Comparison of ENCODE assay signal across 1 cellular context in the genomic region with DNA sequence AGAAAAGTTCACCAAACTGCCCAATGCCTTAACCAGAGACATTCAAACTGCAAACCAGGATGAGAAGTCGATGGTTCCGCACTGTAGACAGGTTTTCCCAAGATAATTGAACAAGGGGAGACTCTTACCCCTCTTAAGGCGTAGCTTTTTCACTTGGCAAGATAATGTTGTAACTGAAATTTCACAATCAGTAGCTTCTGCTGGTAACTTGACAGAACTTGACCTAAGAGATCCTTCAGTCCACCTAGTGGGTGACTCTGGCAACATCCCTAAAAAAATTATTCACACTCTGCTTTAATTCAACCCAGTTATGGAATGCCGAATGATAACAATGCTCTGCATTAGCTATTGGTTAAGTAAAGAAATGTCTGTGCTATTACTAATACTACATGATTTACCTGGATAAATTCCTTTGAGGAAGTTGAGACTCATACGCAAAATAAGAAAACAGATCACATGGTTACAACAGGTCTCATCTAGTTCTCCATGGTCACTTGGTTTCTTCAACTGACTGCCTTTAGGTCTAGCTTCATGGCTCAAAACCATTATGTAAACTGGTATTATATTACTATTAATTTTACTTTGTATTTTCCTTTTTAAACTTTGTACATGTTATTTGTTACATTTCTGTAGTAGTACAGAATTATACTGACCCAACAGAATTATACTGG.
A peak's percentile ranks its signal among the peaks of the same experiment; 100 is the strongest.
TF ChIP-seq lines count a peak whose summit lies in the region.

No MANE protein-coding gene starts in this region.

TF ChIP-seq in K562, 482 proteins besides CTCF, POLR2A, EP300 and RAD21 (continued from another document and continues in another):
- TF ChIP-seq STAT5A (IDR thresholded peaks at IDR 0.05; ENCODE audit: borderline replicate concordance, low read length) (0 out of 2 replicates have a peak, but pooled peaks have one; percentile 25), CHCHD3 (CRISPR knock-in tag; IDR thresholded peaks at IDR 0.05) (no peak), RFX7 (CRISPR knock-in tag; IDR thresholded peaks at IDR 0.05) (no peak), DPF2 (IDR thresholded peaks at IDR 0.05) (peak; percentile 55; the same call in 1 of the 2 replicates), ZBED1 (IDR thresholded peaks at IDR 0.05) (no peak), PRPF4 (IDR thresholded peaks at IDR 0.05; ENCODE audit: insufficient read depth, low read depth, low read length, poor library complexity, severe bottlenecking) (no peak), NONO (IDR thresholded peaks at IDR 0.05; ENCODE audit: low read depth in 2 of 2, low read length in 1 of 2) (no peak), TAF9B (IDR thresholded peaks at IDR 0.05; ENCODE audit: partially characterized antibody) (no peak), TARDBP (IDR thresholded peaks at IDR 0.05) (no peak), CC2D1A (IDR thresholded peaks at IDR 0.05) (0 out of 2 replicates have a peak, but pooled peaks have one; percentile 32), BRD9 (IDR thresholded peaks at IDR 0.05; ENCODE audit: low read depth, partially characterized antibody) (peak; percentile 27), SMC3 (conservative IDR thresholded peaks at IDR 0.05; ENCODE audit: insufficient read depth, low read depth, low read length) (peak; percentile 41; the same call in 1 of the 2 replicates), ZNF224 (CRISPR knock-in tag; IDR thresholded peaks at IDR 0.05) (no peak), KAT7 (CRISPR knock-in tag; IDR thresholded peaks at IDR 0.05; ENCODE audit: borderline replicate concordance) (peak; percentile 57; the same call in 1 of the 2 replicates), GTF2A2 (tag; IDR thresholded peaks at IDR 0.05) (no peak), HNRNPUL1 (IDR thresholded peaks at IDR 0.05; ENCODE audit: low read length) (no peak), FOXJ3 (CRISPR knock-in tag; IDR thresholded peaks at IDR 0.05) (no peak), LCOR (CRISPR knock-in tag; IDR thresholded peaks at IDR 0.05) (peak; percentile 43; the same call in 1 of the 2 replicates), FOSL1 (tag; conservative IDR thresholded peaks at IDR 0.05) (0 out of 2 replicates have a peak, but pooled peaks have one; percentile 30), ZNF239 (CRISPR knock-in tag; IDR thresholded peaks at IDR 0.05) (no peak), NFIC (IDR thresholded peaks at IDR 0.05) (no peak), CBX8 (IDR thresholded peaks at IDR 0.05; ENCODE audit: borderline replicate concordance, extremely low read depth, low read depth, low read length, poor library complexity, severe bottlenecking) (no peak), EP400 (IDR thresholded peaks at IDR 0.05) (no peak), PYGO2 (tag; IDR thresholded peaks at IDR 0.05) (no peak), MCM7 (IDR thresholded peaks at IDR 0.05) (no peak), TEAD4 (IDR thresholded peaks at IDR 0.05; ENCODE audit: low read length) (peak; percentile 44; the same call in 1 of the 2 replicates), TEAD4 (CRISPR knock-in tag; IDR thresholded peaks at IDR 0.05; ENCODE audit: borderline replicate concordance) (no peak), TFAM (CRISPR knock-in tag; conservative IDR thresholded peaks at IDR 0.05) (no peak), ZNF174 (CRISPR knock-in tag; IDR thresholded peaks at IDR 0.05) (no peak), ZZZ3 (IDR thresholded peaks at IDR 0.05) (no peak), NBN (IDR thresholded peaks at IDR 0.05; ENCODE audit: low read depth) (0 out of 2 replicates have a peak, but pooled peaks have one; percentile 50), CBX1 (IDR thresholded peaks at IDR 0.05; ENCODE audit: low read depth) (no peak), NRF1 (conservative IDR thresholded peaks at IDR 0.05 in 1 of 2, IDR thresholded peaks at IDR 0.05 in 1 of 2) (no peak), ZNF431 (CRISPR knock-in tag; IDR thresholded peaks at IDR 0.05) (no peak), SMAD1 (IDR thresholded peaks at IDR 0.05; ENCODE audit: low read depth, low read length, partially characterized antibody) (no peak), SMARCE1 (IDR thresholded peaks at IDR 0.05) (0 out of 2 replicates have a peak, but pooled peaks have one; percentile 20), BHLHE40 (IDR thresholded peaks at IDR 0.05; ENCODE audit: low read length) (no peak), NR2C2 (CRISPR knock-in tag; IDR thresholded peaks at IDR 0.05) (no peak), NR2C2 (tag; IDR thresholded peaks at IDR 0.05) (no peak), NR1H2 (CRISPR knock-in tag; IDR thresholded peaks at IDR 0.05) (no peak), CBX3 (IDR thresholded peaks at IDR 0.05; ENCODE audit: borderline replicate concordance in 1 of 2, low read length in 2 of 2) (peak in 1 of 2 experiments; percentile 33; a peak in 1 of 3 replicates), CEBPB (tag; IDR thresholded peaks at IDR 0.05) (peak; percentile 99), MXI1 (IDR thresholded peaks at IDR 0.05; ENCODE audit: low read depth, low read length) (no peak), NFRKB (IDR thresholded peaks at IDR 0.05; ENCODE audit: low read depth) (no peak), ZNF76 (CRISPR knock-in tag; IDR thresholded peaks at IDR 0.05; ENCODE audit: borderline replicate concordance) (no peak), TAF7 (tag; IDR thresholded peaks at IDR 0.05) (no peak), ERF (CRISPR knock-in tag; IDR thresholded peaks at IDR 0.05) (no peak), MBD2 (IDR thresholded peaks at IDR 0.05; ENCODE audit: borderline replicate concordance, low read depth) (no peak), ZNF146 (CRISPR knock-in tag; IDR thresholded peaks at IDR 0.05; ENCODE audit: unreplicated experiment) (no peak)
- TF ChIP-seq, protein P1, sequence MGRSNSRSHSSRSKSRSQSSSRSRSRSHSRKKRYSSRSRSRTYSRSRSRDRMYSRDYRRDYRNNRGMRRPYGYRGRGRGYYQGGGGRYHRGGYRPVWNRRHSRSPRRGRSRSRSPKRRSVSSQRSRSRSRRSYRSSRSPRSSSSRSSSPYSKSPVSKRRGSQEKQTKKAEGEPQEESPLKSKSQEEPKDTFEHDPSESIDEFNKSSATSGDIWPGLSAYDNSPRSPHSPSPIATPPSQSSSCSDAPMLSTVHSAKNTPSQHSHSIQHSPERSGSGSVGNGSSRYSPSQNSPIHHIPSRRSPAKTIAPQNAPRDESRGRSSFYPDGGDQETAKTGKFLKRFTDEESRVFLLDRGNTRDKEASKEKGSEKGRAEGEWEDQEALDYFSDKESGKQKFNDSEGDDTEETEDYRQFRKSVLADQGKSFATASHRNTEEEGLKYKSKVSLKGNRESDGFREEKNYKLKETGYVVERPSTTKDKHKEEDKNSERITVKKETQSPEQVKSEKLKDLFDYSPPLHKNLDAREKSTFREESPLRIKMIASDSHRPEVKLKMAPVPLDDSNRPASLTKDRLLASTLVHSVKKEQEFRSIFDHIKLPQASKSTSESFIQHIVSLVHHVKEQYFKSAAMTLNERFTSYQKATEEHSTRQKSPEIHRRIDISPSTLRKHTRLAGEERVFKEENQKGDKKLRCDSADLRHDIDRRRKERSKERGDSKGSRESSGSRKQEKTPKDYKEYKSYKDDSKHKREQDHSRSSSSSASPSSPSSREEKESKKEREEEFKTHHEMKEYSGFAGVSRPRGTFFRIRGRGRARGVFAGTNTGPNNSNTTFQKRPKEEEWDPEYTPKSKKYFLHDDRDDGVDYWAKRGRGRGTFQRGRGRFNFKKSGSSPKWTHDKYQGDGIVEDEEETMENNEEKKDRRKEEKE (IDR thresholded peaks at IDR 0.05; ENCODE audit: borderline replicate concordance in 1 of 2, control insufficient read depth in 1 of 2, low read depth in 2 of 2, low read length in 1 of 2) = no peak
- TF ChIP-seq, protein P2, sequence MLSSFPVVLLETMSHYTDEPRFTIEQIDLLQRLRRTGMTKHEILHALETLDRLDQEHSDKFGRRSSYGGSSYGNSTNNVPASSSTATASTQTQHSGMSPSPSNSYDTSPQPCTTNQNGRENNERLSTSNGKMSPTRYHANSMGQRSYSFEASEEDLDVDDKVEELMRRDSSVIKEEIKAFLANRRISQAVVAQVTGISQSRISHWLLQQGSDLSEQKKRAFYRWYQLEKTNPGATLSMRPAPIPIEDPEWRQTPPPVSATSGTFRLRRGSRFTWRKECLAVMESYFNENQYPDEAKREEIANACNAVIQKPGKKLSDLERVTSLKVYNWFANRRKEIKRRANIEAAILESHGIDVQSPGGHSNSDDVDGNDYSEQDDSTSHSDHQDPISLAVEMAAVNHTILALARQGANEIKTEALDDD (IDR thresholded peaks at IDR 0.05) = peak; percentile 98
- TF ChIP-seq, protein P3, sequence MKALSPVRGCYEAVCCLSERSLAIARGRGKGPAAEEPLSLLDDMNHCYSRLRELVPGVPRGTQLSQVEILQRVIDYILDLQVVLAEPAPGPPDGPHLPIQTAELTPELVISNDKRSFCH (CRISPR knock-in tag; IDR thresholded peaks at IDR 0.05) = no peak
- TF ChIP-seq, protein P3 (tag; IDR thresholded peaks at IDR 0.05) = no peak
- TF ChIP-seq, protein P4, sequence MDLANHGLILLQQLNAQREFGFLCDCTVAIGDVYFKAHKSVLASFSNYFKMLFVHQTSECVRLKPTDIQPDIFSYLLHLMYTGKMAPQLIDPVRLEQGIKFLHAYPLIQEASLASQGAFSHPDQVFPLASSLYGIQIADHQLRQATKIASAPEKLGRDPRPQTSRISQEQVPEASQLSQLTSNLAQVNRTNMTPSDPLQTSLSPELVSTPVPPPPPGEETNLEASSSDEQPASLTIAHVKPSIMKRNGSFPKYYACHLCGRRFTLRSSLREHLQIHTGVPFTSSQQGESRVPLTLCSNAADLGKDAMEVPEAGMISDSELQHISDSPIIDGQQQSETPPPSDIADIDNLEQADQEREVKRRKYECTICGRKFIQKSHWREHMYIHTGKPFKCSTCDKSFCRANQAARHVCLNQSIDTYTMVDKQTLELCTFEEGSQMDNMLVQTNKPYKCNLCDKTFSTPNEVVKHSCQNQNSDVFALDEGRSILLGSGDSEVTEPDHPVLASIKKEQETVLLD (IDR thresholded peaks at IDR 0.05) = no peak
- TF ChIP-seq, protein P5, sequence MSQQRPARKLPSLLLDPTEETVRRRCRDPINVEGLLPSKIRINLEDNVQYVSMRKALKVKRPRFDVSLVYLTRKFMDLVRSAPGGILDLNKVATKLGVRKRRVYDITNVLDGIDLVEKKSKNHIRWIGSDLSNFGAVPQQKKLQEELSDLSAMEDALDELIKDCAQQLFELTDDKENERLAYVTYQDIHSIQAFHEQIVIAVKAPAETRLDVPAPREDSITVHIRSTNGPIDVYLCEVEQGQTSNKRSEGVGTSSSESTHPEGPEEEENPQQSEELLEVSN (IDR thresholded peaks at IDR 0.05; ENCODE audit: borderline replicate concordance in 1 of 2, extremely low read depth in 1 of 2, insufficient read depth in 1 of 2, insufficient read length in 1 of 2, low read depth in 1 of 2, low read length in 1 of 2, poor library complexity in 1 of 2, severe bottlenecking in 1 of 2) = no peak
- TF ChIP-seq, protein P6, sequence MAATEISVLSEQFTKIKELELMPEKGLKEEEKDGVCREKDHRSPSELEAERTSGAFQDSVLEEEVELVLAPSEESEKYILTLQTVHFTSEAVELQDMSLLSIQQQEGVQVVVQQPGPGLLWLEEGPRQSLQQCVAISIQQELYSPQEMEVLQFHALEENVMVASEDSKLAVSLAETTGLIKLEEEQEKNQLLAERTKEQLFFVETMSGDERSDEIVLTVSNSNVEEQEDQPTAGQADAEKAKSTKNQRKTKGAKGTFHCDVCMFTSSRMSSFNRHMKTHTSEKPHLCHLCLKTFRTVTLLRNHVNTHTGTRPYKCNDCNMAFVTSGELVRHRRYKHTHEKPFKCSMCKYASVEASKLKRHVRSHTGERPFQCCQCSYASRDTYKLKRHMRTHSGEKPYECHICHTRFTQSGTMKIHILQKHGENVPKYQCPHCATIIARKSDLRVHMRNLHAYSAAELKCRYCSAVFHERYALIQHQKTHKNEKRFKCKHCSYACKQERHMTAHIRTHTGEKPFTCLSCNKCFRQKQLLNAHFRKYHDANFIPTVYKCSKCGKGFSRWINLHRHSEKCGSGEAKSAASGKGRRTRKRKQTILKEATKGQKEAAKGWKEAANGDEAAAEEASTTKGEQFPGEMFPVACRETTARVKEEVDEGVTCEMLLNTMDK (IDR thresholded peaks at IDR 0.05; ENCODE audit: borderline replicate concordance, insufficient read depth, low read depth, low read length, poor library complexity, severe bottlenecking) = peak; percentile 44
- TF ChIP-seq, protein P7, sequence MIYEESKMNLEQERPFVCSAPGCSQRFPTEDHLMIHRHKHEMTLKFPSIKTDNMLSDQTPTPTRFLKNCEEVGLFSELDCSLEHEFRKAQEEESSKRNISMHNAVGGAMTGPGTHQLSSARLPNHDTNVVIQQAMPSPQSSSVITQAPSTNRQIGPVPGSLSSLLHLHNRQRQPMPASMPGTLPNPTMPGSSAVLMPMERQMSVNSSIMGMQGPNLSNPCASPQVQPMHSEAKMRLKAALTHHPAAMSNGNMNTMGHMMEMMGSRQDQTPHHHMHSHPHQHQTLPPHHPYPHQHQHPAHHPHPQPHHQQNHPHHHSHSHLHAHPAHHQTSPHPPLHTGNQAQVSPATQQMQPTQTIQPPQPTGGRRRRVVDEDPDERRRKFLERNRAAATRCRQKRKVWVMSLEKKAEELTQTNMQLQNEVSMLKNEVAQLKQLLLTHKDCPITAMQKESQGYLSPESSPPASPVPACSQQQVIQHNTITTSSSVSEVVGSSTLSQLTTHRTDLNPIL (CRISPR knock-in tag; IDR thresholded peaks at IDR 0.05) = no peak
- TF ChIP-seq, protein P8, sequence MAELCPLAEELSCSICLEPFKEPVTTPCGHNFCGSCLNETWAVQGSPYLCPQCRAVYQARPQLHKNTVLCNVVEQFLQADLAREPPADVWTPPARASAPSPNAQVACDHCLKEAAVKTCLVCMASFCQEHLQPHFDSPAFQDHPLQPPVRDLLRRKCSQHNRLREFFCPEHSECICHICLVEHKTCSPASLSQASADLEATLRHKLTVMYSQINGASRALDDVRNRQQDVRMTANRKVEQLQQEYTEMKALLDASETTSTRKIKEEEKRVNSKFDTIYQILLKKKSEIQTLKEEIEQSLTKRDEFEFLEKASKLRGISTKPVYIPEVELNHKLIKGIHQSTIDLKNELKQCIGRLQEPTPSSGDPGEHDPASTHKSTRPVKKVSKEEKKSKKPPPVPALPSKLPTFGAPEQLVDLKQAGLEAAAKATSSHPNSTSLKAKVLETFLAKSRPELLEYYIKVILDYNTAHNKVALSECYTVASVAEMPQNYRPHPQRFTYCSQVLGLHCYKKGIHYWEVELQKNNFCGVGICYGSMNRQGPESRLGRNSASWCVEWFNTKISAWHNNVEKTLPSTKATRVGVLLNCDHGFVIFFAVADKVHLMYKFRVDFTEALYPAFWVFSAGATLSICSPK (IDR thresholded peaks at IDR 0.05; ENCODE audit: borderline replicate concordance) = no peak
